ENCODE assay signal across 1 cellular context in genomic region chr19:41309225-41310030, GRCh38.
TF ChIP-seq lines count a peak whose summit lies in the region.

No MANE protein-coding gene starts in this region.

TF ChIP-seq in endothelial cell of umbilical vein, 7 proteins besides CTCF, POLR2A, EP300 and RAD21 (continued from another document):
- TF ChIP-seq GATA2 (IDR thresholded peaks at IDR 0.05; ENCODE audit: insufficient read depth, insufficient read length, low read depth, low read length) (no peak), JUN (IDR thresholded peaks at IDR 0.05; ENCODE audit: borderline replicate concordance, insufficient read depth, insufficient read length, low read depth) (no peak)
